ENCODE assay signal across 17 cellular contexts in the genomic region with DNA sequence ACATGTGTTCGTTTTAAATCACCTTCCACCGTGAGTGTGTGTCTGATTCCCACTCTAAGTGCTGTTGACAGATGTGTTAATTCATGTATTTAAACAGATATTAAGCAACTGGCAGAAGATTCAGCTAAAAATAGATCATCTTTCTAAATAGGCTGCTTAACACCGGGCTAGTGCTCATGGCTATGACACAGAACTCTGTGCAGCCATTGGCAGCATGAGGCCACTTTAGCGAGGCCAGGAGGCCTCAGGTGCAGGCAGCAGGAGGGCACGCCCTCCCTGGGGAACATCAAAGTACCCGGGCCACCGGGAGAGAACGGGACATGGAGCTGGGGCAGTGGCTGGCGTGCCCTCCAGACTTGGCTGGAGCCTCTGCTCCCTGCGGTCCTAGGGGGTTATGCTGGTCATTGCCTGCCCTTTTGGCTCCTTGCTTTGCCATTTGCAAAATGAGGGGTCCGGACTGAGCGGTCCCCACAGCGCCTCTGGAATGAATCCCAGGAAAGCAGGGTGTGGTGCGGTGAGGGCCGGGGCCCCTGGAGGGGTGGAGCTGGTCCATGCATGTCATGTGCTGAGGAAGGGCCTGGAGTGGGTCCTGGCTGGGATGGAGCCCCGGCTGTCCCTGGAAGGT.
A peak's percentile ranks its signal among the peaks of the same experiment; 100 is the strongest.
DNase-seq lines count a peak whose midpoint lies in the region; ATAC-seq and TF ChIP-seq lines count a peak whose summit lies in the region.
"Had no signal": no experiment of that assay in that cellular context is flagged by ENCODE, and none has a peak within 500 bp of the region (broad histone marks: within the 10 kb centered on the region; RNA-seq: fewer than 3 reads in every experiment).

No MANE protein-coding gene starts in this region.

- BruUV-seq in MCF 10A (replicated peaks; lab: Mats Ljungman, UMichigan) (no TSS peak), mammary epithelial cell (replicated peaks; lab: Mats Ljungman, UMichigan) (no TSS peak)

- H3K27me3 Mint-ChIP-seq in MCF 10A (ENCODE audit: insufficient read depth, unreplicated experiment), result peaks cover 1% of the 10 kb centered on the region
- H3K27me3 Mint-ChIP-seq in nephron progenitor cell (ENCODE audit: low read depth, poor library complexity), result no peaks in the 10 kb centered on the region
- H3K27me3 Mint-ChIP-seq in WTC11 (ENCODE audit: low read depth), result no peaks in the 10 kb centered on the region; the same call in 1 of the 2 replicates

- POLR2A ChIA-PET in MCF 10A (lab: Yijun Ruan, JAX), result interaction anchor here (1.4 kb wide), 1 partner anchor 19 kb away, joined by 4 read pairs; no protein-coding TSS in a partner anchor
- POLR2A ChIA-PET in WTC11 (lab: Charles Lee), result no interaction called here

- intact Hi-C loops in MCF 10A (cut with micrococcal nuclease), result no loop called here
- intact Hi-C loops in mammary epithelial cell (cut with micrococcal nuclease), result no loop called here

- H3K27me3 ChIP-seq in mammary epithelial cell (ENCODE audit: insufficient read depth, low read length), result no peaks in the 10 kb centered on the region
- H3K27me3 ChIP-seq: ovary had no signal

- dilution Hi-C loops in mammary epithelial cell (cut with HindIII; ENCODE audit: low sequenced_read_pairs), result no loop called here

- 54% methylated on average over 8 of the region's 16 CpGs for WGBS in mammary epithelial cell (ENCODE audit: low coverage, missing lambda C conversion rate)

- no peaks in the 10 kb centered on the region for H3K4me1 ChIP-seq in mammary epithelial cell (ENCODE audit: insufficient read depth, low read length)

- in situ Hi-C loops in mammary epithelial cell (cut with MboI; ENCODE audit: low sequenced_read_pairs in 2 of 2), result no loop called here

- H3K9me3 Mint-ChIP-seq in MCF 10A (ENCODE audit: unreplicated experiment) (no peaks in the 10 kb centered on the region), nephron progenitor cell (peaks cover 4% of the 10 kb centered on the region), WTC11 (no peaks in the 10 kb centered on the region)
- H3K9me3 Mint-ChIP-seq: activated T-cell treated with anti-CD3 and anti-CD28 coated beads, Interleukin-2, amount 50 U/mL, for 4 hours had no signal

- no peaks in the 10 kb centered on the region for H3K36me3 ChIP-seq in mammary epithelial cell (ENCODE audit: insufficient read depth, low read length)
- H3K36me3 ChIP-seq: ovary had no signal

- CTCF ChIA-PET in MCF 10A (lab: Yijun Ruan, JAX), result interaction anchor here (0.7 kb wide), 1 partner anchor 211 kb away, joined by 3 read pairs; no protein-coding TSS in a partner anchor
- CTCF ChIA-PET in mammary epithelial cell (lab: Charles Lee; ENCODE audit: low non-redundant PET), result no interaction called here
- CTCF ChIA-PET in WTC11 (lab: Charles Lee), result no interaction called here

- no peak overlapping the region for H3K4me3 ChIP-seq in mammary epithelial cell (replicated peaks in 1 of 3; ENCODE audit: insufficient read depth in 1 of 3, low read depth in 2 of 3, low read length in 3 of 3)
- H3K4me3 ChIP-seq: GM12878, ovary, SK-N-MC had no signal

- H3K4me1 Mint-ChIP-seq in MCF 10A (ENCODE audit: insufficient read depth, unreplicated experiment), result peaks cover 6% of the 10 kb centered on the region
- H3K4me1 Mint-ChIP-seq in nephron progenitor cell, result peaks cover 36% of the 10 kb centered on the region
- no peaks in the 10 kb centered on the region for H3K4me1 Mint-ChIP-seq in WTC11
- H3K4me1 Mint-ChIP-seq: B cell had no signal

- H3K9ac ChIP-seq in mammary epithelial cell (ENCODE audit: insufficient read depth, low read length), result no peak overlapping the region

- no peak overlapping the region for H3K27ac ChIP-seq in mammary epithelial cell (ENCODE audit: insufficient read depth, low read depth, low read length)
- peak overlapping the region; percentile 44 for H3K27ac ChIP-seq in angular gyrus (ENCODE audit: low read depth, low read length)
- H3K27ac ChIP-seq: ovary, SK-N-MC had no signal

- H3K27ac Mint-ChIP-seq in MCF 10A (ENCODE audit: low read depth, unreplicated experiment) (no peak overlapping the region), nephron progenitor cell (peak overlapping the region; percentile 25), WTC11 (no peak overlapping the region)
- H3K27ac Mint-ChIP-seq: B cell had no signal

- ATAC-seq in HG02870 (IDR thresholded peaks at IDR 0.05; ENCODE audit: unreplicated experiment) (no peak), WTC11 (no peak), GM18505 (IDR thresholded peaks at IDR 0.05; ENCODE audit: unreplicated experiment) (no peak)
- ATAC-seq: activated T-cell treated with anti-CD3 and anti-CD28 coated beads, Interleukin-2, amount 50 U/mL, for 4 hours; GM12878; HepG2 had no signal

- no peak overlapping the region for H3K4me2 ChIP-seq in mammary epithelial cell (ENCODE audit: insufficient read depth, low read depth, low read length)

- DNase-seq in MCF 10A (ENCODE audit: unreplicated experiment), result peak; percentile 21
- no peak for DNase-seq in mammary epithelial cell
- DNase-seq in nephron progenitor cell, result no peak
- DNase-seq in dermis blood vessel endothelial cell, result no peak
- no peak for DNase-seq in WTC11 (ENCODE audit: low spot score)
- DNase-seq: activated T-cell treated with anti-CD3 and anti-CD28 coated beads, Interleukin-2, amount 50 U/mL, for 4 hours; mesenchymal stem cell; NCI-H1105; NCI-H82 had no signal

- H3K4me3 Mint-ChIP-seq in MCF 10A (ENCODE audit: unreplicated experiment) (no peak overlapping the region), nephron progenitor cell (no peak overlapping the region), WTC11 (no peak overlapping the region)
- H3K4me3 Mint-ChIP-seq: activated T-cell treated with anti-CD3 and anti-CD28 coated beads, Interleukin-2, amount 50 U/mL, for 4 hours; B cell had no signal

- no peak for TF ChIP-seq POLR2A in GM18505 (IDR thresholded peaks at IDR 0.05; ENCODE audit: borderline replicate concordance, extremely low read depth, insufficient read depth, insufficient read length)

- no peak for TF ChIP-seq CTCF in MCF 10A (IDR thresholded peaks at IDR 0.05; ENCODE audit: unreplicated experiment)
- no peak for TF ChIP-seq CTCF in mammary epithelial cell (conservative IDR thresholded peaks at IDR 0.05 in 1 of 2, IDR thresholded peaks at IDR 0.05 in 1 of 2; ENCODE audit: extremely low read depth in 1 of 2, insufficient read depth in 1 of 2, low read depth in 1 of 2, low read length in 2 of 2)
- TF ChIP-seq CTCF in nephron progenitor cell (IDR thresholded peaks at IDR 0.05), result no peak
- no peak for TF ChIP-seq CTCF in WTC11 (IDR thresholded peaks at IDR 0.05)

- no peaks in the 10 kb centered on the region for H4K20me1 ChIP-seq in mammary epithelial cell (ENCODE audit: insufficient read depth, low read length)

- H2AFZ ChIP-seq in mammary epithelial cell (ENCODE audit: low read depth, low read length), result no peak overlapping the region

- H3K36me3 Mint-ChIP-seq in MCF 10A (ENCODE audit: insufficient read depth, unreplicated experiment), result no peaks in the 10 kb centered on the region
- H3K36me3 Mint-ChIP-seq in nephron progenitor cell (ENCODE audit: low read depth), result no peaks in the 10 kb centered on the region
- no peaks in the 10 kb centered on the region for H3K36me3 Mint-ChIP-seq in WTC11

- H3K9me3 ChIP-seq in mammary epithelial cell (replicated peaks; ENCODE audit: insufficient read depth, low read length), result peaks cover 8% of the 10 kb centered on the region
- H3K9me3 ChIP-seq: ovary had no signal

- H3K79me2 ChIP-seq in mammary epithelial cell (ENCODE audit: insufficient read depth, low read length), result no peaks in the 10 kb centered on the region

TF ChIP-seq in WTC11, 78 proteins besides CTCF, POLR2A, EP300 and RAD21:
- TF ChIP-seq, protein P1, sequence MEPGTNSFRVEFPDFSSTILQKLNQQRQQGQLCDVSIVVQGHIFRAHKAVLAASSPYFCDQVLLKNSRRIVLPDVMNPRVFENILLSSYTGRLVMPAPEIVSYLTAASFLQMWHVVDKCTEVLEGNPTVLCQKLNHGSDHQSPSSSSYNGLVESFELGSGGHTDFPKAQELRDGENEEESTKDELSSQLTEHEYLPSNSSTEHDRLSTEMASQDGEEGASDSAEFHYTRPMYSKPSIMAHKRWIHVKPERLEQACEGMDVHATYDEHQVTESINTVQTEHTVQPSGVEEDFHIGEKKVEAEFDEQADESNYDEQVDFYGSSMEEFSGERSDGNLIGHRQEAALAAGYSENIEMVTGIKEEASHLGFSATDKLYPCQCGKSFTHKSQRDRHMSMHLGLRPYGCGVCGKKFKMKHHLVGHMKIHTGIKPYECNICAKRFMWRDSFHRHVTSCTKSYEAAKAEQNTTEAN (CRISPR knock-in tag; IDR thresholded peaks at IDR 0.05), result no peak
- TF ChIP-seq IRF2 (CRISPR knock-in tag; IDR thresholded peaks at IDR 0.05; ENCODE audit: borderline replicate concordance, low read depth), result no peak
- TF ChIP-seq, protein P2, sequence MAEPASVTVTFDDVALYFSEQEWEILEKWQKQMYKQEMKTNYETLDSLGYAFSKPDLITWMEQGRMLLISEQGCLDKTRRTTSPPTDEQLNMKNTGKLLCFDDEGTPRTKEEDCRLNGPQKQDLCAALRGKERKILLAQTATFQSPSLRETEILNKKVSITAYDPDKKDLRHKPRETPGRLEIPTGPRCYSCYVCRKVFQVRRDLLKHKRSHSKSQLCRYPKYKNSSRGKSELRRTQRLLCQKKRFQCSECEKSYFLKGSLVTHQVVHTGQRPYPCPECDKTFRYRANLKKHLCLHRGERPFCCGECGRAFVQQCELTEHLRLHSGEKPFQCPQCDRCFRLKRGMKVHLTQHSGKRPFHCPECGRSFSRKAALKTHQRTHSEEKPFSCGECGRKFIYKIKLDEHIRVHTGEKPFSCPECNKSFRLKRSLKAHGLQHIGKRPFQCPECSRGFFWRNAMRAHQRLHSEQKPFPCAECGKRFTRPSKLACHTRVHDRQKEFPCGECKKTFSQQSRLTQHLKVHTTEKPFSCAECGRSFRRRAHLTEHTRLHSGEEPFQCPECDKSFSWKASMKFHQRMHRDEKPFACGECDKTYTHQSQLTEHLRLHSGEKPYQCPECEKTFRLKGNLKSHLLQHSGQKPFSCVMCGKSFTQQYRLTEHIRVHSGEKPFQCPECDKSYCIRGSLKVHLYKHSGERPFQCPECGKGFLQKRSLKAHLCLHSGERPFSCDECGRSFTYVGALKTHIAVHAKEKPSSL (CRISPR knock-in tag; conservative IDR thresholded peaks at IDR 0.05), result no peak
TF ChIP-seq in WTC11: peak in this region for 0.
